9 cellular contexts compared by ENCODE assay signal in genomic region chr1:116879478-116880133, GRCh38. TPM values are rescaled to one million over a fixed set of nuclear protein-coding genes. Genes with fewer than 3 reads are reported as not detected.
DNase-seq lines count a peak whose midpoint lies in the region; ATAC-seq and TF ChIP-seq lines count a peak whose summit lies in the region.
"Had no signal": no experiment of that assay in that cellular context is flagged by ENCODE, and none has a peak within 500 bp of the region (broad histone marks: within the 10 kb centered on the region; RNA-seq: fewer than 3 reads in every experiment).

No MANE protein-coding gene starts in this region.

- H3K27me3 ChIP-seq in heart right ventricle (no peaks in the 10 kb centered on the region), right atrium auricular region (no peaks in the 10 kb centered on the region), vagina (no peaks in the 10 kb centered on the region)

- TF ChIP-seq POLR2A in vagina (IDR thresholded peaks at IDR 0.05) = no peak

- H3K4me3 ChIP-seq in heart right ventricle = peak overlapping the region in 3 of 10 donors; percentile 38 to 52 (median 49)
- H3K4me3 ChIP-seq in right atrium auricular region = no peak overlapping the region
- H3K4me3 ChIP-seq in vagina = no peak overlapping the region

- ATAC-seq in heart right ventricle (no peak), GM18868 (IDR thresholded peaks at IDR 0.05; ENCODE audit: unreplicated experiment) (no peak)
- ATAC-seq: Panc1 had no signal

- DNase-seq in heart right ventricle = no peak
- no peak for DNase-seq in cardiac septum (ENCODE audit: low spot score)
- DNase-seq in NCI-H69 (lab: John Stamatoyannopoulos, UW) = peak; percentile 85
- no peak for DNase-seq in right atrium auricular region (ENCODE audit: low spot score)
- no peak for DNase-seq in vagina (ENCODE audit: extremely low spot score in 2 of 2)
- DNase-seq in NOMO-1 treated with dmso at 0.1 percent for 144 hours (lab: John Stamatoyannopoulos, UW; ENCODE audit: unreplicated experiment) = no peak
- DNase-seq in activated effector memory CD4-positive, alpha-beta T cell treated with Interleukin-2 at 50 U/mL for 16 hours = no peak

- TF ChIP-seq CTCF in heart right ventricle (IDR thresholded peaks at IDR 0.05) (no peak), right atrium auricular region (IDR thresholded peaks at IDR 0.05) (no peak), vagina (IDR thresholded peaks at IDR 0.05) (no peak)

- intact Hi-C loops in heart right ventricle (cut with DNase I) = no loop called here
- intact Hi-C loops in cardiac septum (cut with DNase I) = no loop called here
- intact Hi-C loops in vagina (cut with DNase I) = no loop called here

- H3K4me1 ChIP-seq in heart right ventricle (peaks cover 12 to 52% (median 26%) of the 10 kb centered on the region in 9 donors), right atrium auricular region (peaks cover 0 to 30% of the 10 kb centered on the region in 2 donors), vagina (peaks cover 30% of the 10 kb centered on the region)

- H3K9me3 ChIP-seq in heart right ventricle (no peaks in the 10 kb centered on the region), right atrium auricular region (no peaks in the 10 kb centered on the region), vagina (no peaks in the 10 kb centered on the region)

- no peaks in the 10 kb centered on the region for H3K36me3 ChIP-seq in heart right ventricle
- H3K36me3 ChIP-seq in right atrium auricular region = no peaks in the 10 kb centered on the region
- H3K36me3 ChIP-seq in vagina = no peaks in the 10 kb centered on the region

- WGBS in heart right ventricle, 2 donors = 93% methylated on average over 10 of the region's 10 CpGs

- peak overlapping the region in 8 of 10 donors; percentile 16 to 87 (median 74) for H3K27ac ChIP-seq in heart right ventricle
- peak overlapping the region; percentile 54 to 65 for H3K27ac ChIP-seq in right atrium auricular region
- H3K27ac ChIP-seq in vagina = peak overlapping the region; percentile 68

RNA-seq across cellular contexts. Expression of gene PTGFRN, which starts 30.1 kb away (rescaled TPM):
- total RNA-seq in heart right ventricle = 100 to 1,000 TPM in 8 of 10 donors, 10 to 100 TPM in 2; 76.8 to 318 (median 178) TPM
- 10 to 100 TPM; 21.2 to 84.4 TPM for polyA plus RNA-seq in heart right ventricle
- total RNA-seq in cardiac septum = 216 TPM
- 100 to 1,000 TPM; 129 to 141 TPM for total RNA-seq in right atrium auricular region
- total RNA-seq in vagina = 52.8 TPM
